ENCODE assay signal across 8 cellular contexts in genomic region chr2:45909677-45910191, GRCh38.
DNase-seq lines count a peak whose midpoint lies in the region; ATAC-seq and TF ChIP-seq lines count a peak whose summit lies in the region.

No MANE protein-coding gene starts in this region.

- H3K4me1 ChIP-seq in vagina = peaks cover 24% of the 10 kb centered on the region

- DNase-seq in DMS79 treated with DMSO at 0.1 percent for 48 hours (lab: John Stamatoyannopoulos, UW) (peak; percentile 23), HK-2 (ENCODE audit: unreplicated experiment) (peak; percentile 2), dermis blood vessel endothelial cell (peak; percentile 20), NCI-H510A treated with DMSO at 0.1 percent for 48 hours (lab: John Stamatoyannopoulos, UW) (no peak), vagina (ENCODE audit: extremely low spot score in 2 of 2) (no peak)
- DNase-seq in activated CD4-positive, alpha-beta T cell treated with anti-CD3 and anti-CD28 coated beads, Interleukin-2, amount 50 U/mL, for 4 hours = no peak

- intact Hi-C loops in vagina (cut with DNase I) = no loop called here

- H3K4me3 ChIP-seq in vagina = no peak overlapping the region

- H3K27ac ChIP-seq in vagina = no peak overlapping the region

- no peaks in the 10 kb centered on the region for H3K9me3 ChIP-seq in vagina

- H3K36me3 ChIP-seq in vagina = no peaks in the 10 kb centered on the region

- ATAC-seq in GM21390 (IDR thresholded peaks at IDR 0.05; ENCODE audit: unreplicated experiment) (peak; percentile 75), HG03439 (IDR thresholded peaks at IDR 0.05; ENCODE audit: unreplicated experiment) (no peak)

- TF ChIP-seq POLR2A in vagina (IDR thresholded peaks at IDR 0.05) = no peak

- no peak for TF ChIP-seq CTCF in vagina (IDR thresholded peaks at IDR 0.05)

- H3K27me3 ChIP-seq in vagina = no peaks in the 10 kb centered on the region

Comparison
In these comparisons a context has a peak if more than half of its experiments do, and no peak if none do; other contexts are left out.
1. DNase-seq: peak in DMS79 treated with DMSO at 0.1 percent for 48 hours (single experiment), HK-2 (single experiment) and dermis blood vessel endothelial cell (single experiment); none in NCI-H510A treated with DMSO at 0.1 percent for 48 hours (single experiment), vagina (0 of 2) and activated CD4-positive, alpha-beta T cell treated with anti-CD3 and anti-CD28 coated beads, Interleukin-2, amount 50 U/mL, for 4 hours (0 of 2).